Comparison of ENCODE assay signal across 1 cellular context in genomic region chr22:23536821-23537345, GRCh38.
TF ChIP-seq lines count a peak whose summit lies in the region.

No MANE protein-coding gene starts in this region.

TF ChIP-seq in HEK293T, 16 proteins besides CTCF, POLR2A, EP300 and RAD21 (continued from another document):
- TF ChIP-seq FOXA1 (IDR thresholded peaks at IDR 0.05) (no peak), FOXK2 (IDR thresholded peaks at IDR 0.05) (no peak), PKNOX1 (IDR thresholded peaks at IDR 0.05) (no peak), FOXM1 (IDR thresholded peaks at IDR 0.05; ENCODE audit: borderline replicate concordance) (no peak), BHLHE40 (IDR thresholded peaks at IDR 0.05; ENCODE audit: borderline replicate concordance) (no peak), CTBP1 (IDR thresholded peaks at IDR 0.05; ENCODE audit: borderline replicate concordance) (no peak)
TF ChIP-seq in HEK293T: peak in this region for 0.
